In genomic region chr4:79650794-79651431, GRCh38 we compare ENCODE assay signal across 1 cellular context.
TF ChIP-seq lines count a peak whose summit lies in the region.

No MANE protein-coding gene starts in this region.

TF ChIP-seq in HEK293, 187 proteins besides CTCF, POLR2A, EP300 and RAD21 (continued from another document):
- no peak for TF ChIP-seq ZBTB11 (tag by site-specific recombination; conservative IDR thresholded peaks at IDR 0.05; ENCODE audit: low read depth)
- no peak for TF ChIP-seq GLIS2 (tag by site-specific recombination; IDR thresholded peaks at IDR 0.05)
- TF ChIP-seq ZNF610 (tag by site-specific recombination; IDR thresholded peaks at IDR 0.05; ENCODE audit: borderline replicate concordance) = no peak
- 0 out of 2 replicates have a peak, but pooled peaks have one; percentile 24 for TF ChIP-seq ZNF391 (tag by site-specific recombination; IDR thresholded peaks at IDR 0.05; ENCODE audit: borderline replicate concordance, low read depth)
- no peak for TF ChIP-seq ZNF16 (tag by site-specific recombination; IDR thresholded peaks at IDR 0.05; ENCODE audit: low read depth)
- peak; percentile 88 for TF ChIP-seq WT1 (tag by site-specific recombination; IDR thresholded peaks at IDR 0.05)
- TF ChIP-seq ZNF362 (tag by site-specific recombination; IDR thresholded peaks at IDR 0.05) = no peak
- TF ChIP-seq ZNF549 (tag by site-specific recombination; IDR thresholded peaks at IDR 0.05) = no peak
- TF ChIP-seq ZBTB49 (tag by site-specific recombination; IDR thresholded peaks at IDR 0.05; ENCODE audit: low read depth) = no peak
- TF ChIP-seq ZNF148 (tag by site-specific recombination; IDR thresholded peaks at IDR 0.05; ENCODE audit: borderline replicate concordance) = no peak
- no peak for TF ChIP-seq ZFHX2 (tag by site-specific recombination; conservative IDR thresholded peaks at IDR 0.05)
- peak; percentile 62 for TF ChIP-seq ZNF600 (tag by site-specific recombination; IDR thresholded peaks at IDR 0.05)
- no peak for TF ChIP-seq ZBTB21 (tag by site-specific recombination; IDR thresholded peaks at IDR 0.05)
- TF ChIP-seq ZNF664 (tag by site-specific recombination; IDR thresholded peaks at IDR 0.05) = no peak
- TF ChIP-seq KLF8 (tag by site-specific recombination; IDR thresholded peaks at IDR 0.05) = 0 out of 2 replicates have a peak, but pooled peaks have one; percentile 29
- peak; percentile 47; the same call in 1 of the 2 replicates for TF ChIP-seq ZNF843 (tag by site-specific recombination; IDR thresholded peaks at IDR 0.05)
- no peak for TF ChIP-seq ZNF174 (tag by site-specific recombination; IDR thresholded peaks at IDR 0.05)
- peak; percentile 49; the same call in 1 of the 2 replicates for TF ChIP-seq INSM2 (tag by site-specific recombination; IDR thresholded peaks at IDR 0.05)
- peak; percentile 38 for TF ChIP-seq SP7 (tag by site-specific recombination; IDR thresholded peaks at IDR 0.05)
- no peak for TF ChIP-seq ZNF202 (tag by site-specific recombination; IDR thresholded peaks at IDR 0.05; ENCODE audit: borderline replicate concordance)
- no peak for TF ChIP-seq HOXC10 (CRISPR knock-in tag; IDR thresholded peaks at IDR 0.05)
- TF ChIP-seq SP2 (tag by site-specific recombination; IDR thresholded peaks at IDR 0.05) = no peak
- no peak for TF ChIP-seq ZNF121 (tag by site-specific recombination; IDR thresholded peaks at IDR 0.05)
- 0 out of 2 replicates have a peak, but pooled peaks have one; percentile 18 for TF ChIP-seq GLI2 (tag by site-specific recombination; IDR thresholded peaks at IDR 0.05; ENCODE audit: borderline replicate concordance, low read depth)
- TF ChIP-seq ZNF239 (tag by site-specific recombination; IDR thresholded peaks at IDR 0.05) = no peak
- TF ChIP-seq ZNF561 (tag by site-specific recombination; IDR thresholded peaks at IDR 0.05; ENCODE audit: borderline replicate concordance) = no peak
- 0 out of 2 replicates have a peak, but pooled peaks have one; percentile 10 for TF ChIP-seq ZBTB17 (tag by site-specific recombination; IDR thresholded peaks at IDR 0.05)
- TF ChIP-seq ZNF654 (tag by site-specific recombination; IDR thresholded peaks at IDR 0.05; ENCODE audit: low read depth) = no peak
- no peak for TF ChIP-seq YY2 (tag by site-specific recombination; IDR thresholded peaks at IDR 0.05)
- no peak for TF ChIP-seq ZBTB26 (tag by site-specific recombination; optimal IDR thresholded peaks at IDR 0.05)
- no peak for TF ChIP-seq ZNF223 (tag by site-specific recombination; IDR thresholded peaks at IDR 0.05)
